Comparison of ENCODE assay signal across 23 cellular contexts in the genomic region with DNA sequence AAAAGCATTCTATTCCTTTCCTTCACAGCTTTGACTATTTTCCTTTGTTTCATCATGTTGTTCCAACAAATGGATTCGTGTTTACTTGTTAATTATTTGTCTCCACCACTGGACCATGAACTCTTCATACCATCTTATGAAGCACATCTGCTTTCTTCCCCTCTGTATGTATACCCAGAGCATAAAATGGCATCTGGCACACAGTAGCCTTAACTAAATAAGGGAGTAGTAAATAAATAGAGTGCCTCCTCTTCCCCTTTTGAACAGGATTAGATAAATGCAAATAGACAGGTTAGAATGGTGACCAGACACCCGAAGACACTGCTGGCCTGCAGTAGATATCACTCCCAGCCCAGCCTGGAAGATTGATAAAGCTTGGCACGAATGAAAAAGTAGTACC.
"Had no signal": no experiment of that assay in that cellular context is flagged by ENCODE, and none has a peak within 500 bp of the region (broad histone marks: within the 10 kb centered on the region; RNA-seq: fewer than 3 reads in every experiment).

No MANE protein-coding gene starts in this region.

- ATAC-seq: activated CD4-positive, alpha-beta T cell treated with anti-CD3 and anti-CD28 coated beads for 36 hours; activated CD8-positive, alpha-beta T cell treated with anti-CD3 and anti-CD28 coated beads for 36 hours had no signal

- DNase-seq: activated CD4-positive, alpha-beta T cell treated with anti-CD3 and anti-CD28 coated beads for 36 hours; activated CD8-positive, alpha-beta memory T cell treated with anti-CD3 and anti-CD28 coated beads, Interleukin-2, amount 50 U/mL, for 4 hours; activated CD8-positive, alpha-beta T cell treated with anti-CD3 and anti-CD28 coated beads for 36 hours; activated effector memory CD4-positive, alpha-beta T cell treated with Interleukin-2 at 50 U/mL for 16 hours; activated naive CD4-positive, alpha-beta T cell; aorta; caudate nucleus; MM.1S; NCI-H1105; NCI-H1436; NCI-H1694 treated with DMSO at 0.1 percent for 48 hours; NCI-H2029 treated with DMSO at 0.1 percent for 48 hours; NCI-H446; NCI-H526; NCI-H82; PC-9; SHP77 treated with DMSO at 0.1 percent for 48 hours; T-helper 9 cell; WERI-Rb-1 had no signal

- H3K4me3 ChIP-seq: breast epithelium, PC-9 had no signal

- H3K27me3 ChIP-seq: breast epithelium had no signal

- H3K36me3 ChIP-seq: breast epithelium had no signal

- H3K9me3 Mint-ChIP-seq: activated CD8-positive, alpha-beta T cell treated with anti-CD3 and anti-CD28 coated beads for 36 hours; activated naive CD4-positive, alpha-beta T cell treated with anti-CD3 and anti-CD28 coated beads, Interleukin-2, amount 50 U/mL, for 24 hours; activated T-helper 1 cell treated with anti-CD3 and anti-CD28 coated beads, Interleukin-12 subunit alpha, Interleukin-12 subunit beta, Interleukin-2, Interleukin-4 antibody, amounts not matched to agents 30 ng/mL and 10 ng/mL and 1 ng/mL, durations not matched to agents 14 hours and 24 hours and 36 hours; T-helper 1 cell treated with Interleukin-12 subunit alpha and Interleukin-12 subunit beta and Interleukin-4 antibody, amounts not matched to agents 30 μg/mL and 1 μg/mL, for 36 hours had no signal

- H3K27ac Mint-ChIP-seq: activated CD4-positive, alpha-beta T cell treated with anti-CD3 and anti-CD28 coated beads for 36 hours; activated CD8-positive, alpha-beta T cell treated with anti-CD3 and anti-CD28 coated beads for 36 hours; activated naive CD4-positive, alpha-beta T cell treated with anti-CD3 and anti-CD28 coated beads, Interleukin-2, amount 50 U/mL, for 24 hours; activated T-helper 1 cell treated with anti-CD3 and anti-CD28 coated beads, Interleukin-12 subunit alpha, Interleukin-12 subunit beta, Interleukin-2, Interleukin-4 antibody, amounts not matched to agents 30 ng/mL and 10 ng/mL and 1 ng/mL, durations not matched to agents 14 hours and 24 hours and 36 hours; T-helper 1 cell treated with Interleukin-12 subunit alpha and Interleukin-12 subunit beta and Interleukin-4 antibody, amounts not matched to agents 30 μg/mL and 1 μg/mL, for 36 hours had no signal

- H3K9me3 ChIP-seq: breast epithelium had no signal

- H3K4me3 Mint-ChIP-seq: activated CD4-positive, alpha-beta T cell treated with anti-CD3 and anti-CD28 coated beads for 36 hours; activated CD8-positive, alpha-beta T cell treated with anti-CD3 and anti-CD28 coated beads for 36 hours; activated naive CD4-positive, alpha-beta T cell treated with anti-CD3 and anti-CD28 coated beads, Interleukin-2, amount 50 U/mL, for 24 hours; activated T-helper 1 cell treated with anti-CD3 and anti-CD28 coated beads, Interleukin-12 subunit alpha, Interleukin-12 subunit beta, Interleukin-2, Interleukin-4 antibody, amounts not matched to agents 30 ng/mL and 10 ng/mL and 1 ng/mL, durations not matched to agents 14 hours and 24 hours and 36 hours; T-helper 1 cell treated with Interleukin-12 subunit alpha and Interleukin-12 subunit beta and Interleukin-4 antibody, amounts not matched to agents 30 μg/mL and 1 μg/mL, for 36 hours had no signal

- H2AFZ ChIP-seq: PC-9 had no signal

- H3K27me3 Mint-ChIP-seq: activated CD4-positive, alpha-beta T cell treated with anti-CD3 and anti-CD28 coated beads for 36 hours; activated CD8-positive, alpha-beta T cell treated with anti-CD3 and anti-CD28 coated beads for 36 hours; activated naive CD4-positive, alpha-beta T cell treated with anti-CD3 and anti-CD28 coated beads, Interleukin-2, amount 50 U/mL, for 24 hours had no signal

- H3K4me2 ChIP-seq: PC-9 had no signal

- H3K4me1 ChIP-seq: breast epithelium had no signal

- H3K27ac ChIP-seq: breast epithelium, PC-9, WERI-Rb-1 had no signal
